1 cellular context compared by ENCODE assay signal in the genomic region with DNA sequence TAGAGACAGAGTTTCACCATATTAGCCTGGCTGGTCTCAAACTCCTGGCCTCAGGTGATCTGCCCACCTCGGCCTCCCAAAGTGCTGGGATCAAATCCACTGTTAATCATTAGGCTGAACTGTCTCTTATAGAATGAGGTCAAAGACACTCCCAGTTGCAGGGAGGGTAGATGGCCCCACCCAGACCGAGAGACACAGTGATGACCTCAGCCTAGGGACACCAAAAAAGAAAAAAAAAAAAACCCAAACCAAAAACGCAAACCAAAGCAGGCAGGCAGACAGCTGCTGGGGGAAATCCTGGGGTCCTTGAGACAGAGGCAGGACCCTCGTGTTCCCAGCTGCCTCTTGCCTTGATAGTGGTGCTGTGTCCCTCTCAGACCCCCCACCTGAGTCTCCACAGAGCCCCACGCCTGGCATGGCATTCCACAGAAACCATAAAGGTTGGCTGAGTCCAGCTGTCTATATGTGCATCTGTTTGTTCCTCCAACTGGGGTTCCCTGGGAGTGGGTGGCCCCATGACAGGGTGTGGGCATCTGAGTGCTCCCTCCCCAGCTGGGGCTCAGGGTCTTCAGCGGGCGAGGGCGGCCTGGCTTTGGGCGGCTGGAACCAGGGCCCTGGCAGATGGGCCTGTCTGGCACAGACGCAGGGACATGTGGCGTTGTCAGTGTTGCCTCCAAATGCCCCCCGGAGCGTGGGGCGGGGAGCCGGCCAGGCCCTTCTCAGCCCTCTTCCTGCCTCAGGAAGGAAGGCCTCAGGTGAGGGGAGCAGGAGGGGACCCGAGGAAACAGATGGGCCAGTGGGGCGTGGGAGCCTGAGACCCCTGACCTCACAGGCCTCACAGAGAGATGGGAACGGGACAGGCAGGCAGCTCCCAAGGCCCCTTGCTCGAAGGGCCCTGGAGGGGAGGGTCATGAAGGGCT.
TF ChIP-seq lines count a peak whose summit lies in the region.

No MANE protein-coding gene starts in this region.

TF ChIP-seq in A549, 52 proteins besides CTCF, POLR2A, EP300 and RAD21 (continued from another document):
- TF ChIP-seq RARB (CRISPR knock-in tag; IDR thresholded peaks at IDR 0.05) (no peak), CBX8 (IDR thresholded peaks at IDR 0.05) (no peak), ZC3H11A (IDR thresholded peaks at IDR 0.05) (no peak), MAFK (IDR thresholded peaks at IDR 0.05; ENCODE audit: partially characterized antibody) (no peak), POLR2AphosphoS2 (conservative IDR thresholded peaks at IDR 0.05; ENCODE audit: low read length) (no peak), ZSCAN20 (CRISPR knock-in tag; IDR thresholded peaks at IDR 0.05) (no peak), ESRRA (IDR thresholded peaks at IDR 0.05; ENCODE audit: borderline replicate concordance, low read length) (no peak), MAZ (IDR thresholded peaks at IDR 0.05; ENCODE audit: borderline replicate concordance, low read depth, low read length) (no peak), CBX2 (IDR thresholded peaks at IDR 0.05; ENCODE audit: borderline replicate concordance, low read depth) (no peak), HDAC2 (IDR thresholded peaks at IDR 0.05) (no peak)
- TF ChIP-seq, protein P1, sequence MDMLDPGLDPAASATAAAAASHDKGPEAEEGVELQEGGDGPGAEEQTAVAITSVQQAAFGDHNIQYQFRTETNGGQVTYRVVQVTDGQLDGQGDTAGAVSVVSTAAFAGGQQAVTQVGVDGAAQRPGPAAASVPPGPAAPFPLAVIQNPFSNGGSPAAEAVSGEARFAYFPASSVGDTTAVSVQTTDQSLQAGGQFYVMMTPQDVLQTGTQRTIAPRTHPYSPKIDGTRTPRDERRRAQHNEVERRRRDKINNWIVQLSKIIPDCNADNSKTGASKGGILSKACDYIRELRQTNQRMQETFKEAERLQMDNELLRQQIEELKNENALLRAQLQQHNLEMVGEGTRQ (IDR thresholded peaks at IDR 0.05): no peak
- TF ChIP-seq, protein P2, sequence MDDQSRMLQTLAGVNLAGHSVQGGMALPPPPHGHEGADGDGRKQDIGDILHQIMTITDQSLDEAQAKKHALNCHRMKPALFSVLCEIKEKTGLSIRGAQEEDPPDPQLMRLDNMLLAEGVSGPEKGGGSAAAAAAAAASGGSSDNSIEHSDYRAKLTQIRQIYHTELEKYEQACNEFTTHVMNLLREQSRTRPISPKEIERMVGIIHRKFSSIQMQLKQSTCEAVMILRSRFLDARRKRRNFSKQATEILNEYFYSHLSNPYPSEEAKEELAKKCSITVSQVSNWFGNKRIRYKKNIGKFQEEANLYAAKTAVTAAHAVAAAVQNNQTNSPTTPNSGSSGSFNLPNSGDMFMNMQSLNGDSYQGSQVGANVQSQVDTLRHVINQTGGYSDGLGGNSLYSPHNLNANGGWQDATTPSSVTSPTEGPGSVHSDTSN (IDR thresholded peaks at IDR 0.05): no peak
- TF ChIP-seq, protein P3, sequence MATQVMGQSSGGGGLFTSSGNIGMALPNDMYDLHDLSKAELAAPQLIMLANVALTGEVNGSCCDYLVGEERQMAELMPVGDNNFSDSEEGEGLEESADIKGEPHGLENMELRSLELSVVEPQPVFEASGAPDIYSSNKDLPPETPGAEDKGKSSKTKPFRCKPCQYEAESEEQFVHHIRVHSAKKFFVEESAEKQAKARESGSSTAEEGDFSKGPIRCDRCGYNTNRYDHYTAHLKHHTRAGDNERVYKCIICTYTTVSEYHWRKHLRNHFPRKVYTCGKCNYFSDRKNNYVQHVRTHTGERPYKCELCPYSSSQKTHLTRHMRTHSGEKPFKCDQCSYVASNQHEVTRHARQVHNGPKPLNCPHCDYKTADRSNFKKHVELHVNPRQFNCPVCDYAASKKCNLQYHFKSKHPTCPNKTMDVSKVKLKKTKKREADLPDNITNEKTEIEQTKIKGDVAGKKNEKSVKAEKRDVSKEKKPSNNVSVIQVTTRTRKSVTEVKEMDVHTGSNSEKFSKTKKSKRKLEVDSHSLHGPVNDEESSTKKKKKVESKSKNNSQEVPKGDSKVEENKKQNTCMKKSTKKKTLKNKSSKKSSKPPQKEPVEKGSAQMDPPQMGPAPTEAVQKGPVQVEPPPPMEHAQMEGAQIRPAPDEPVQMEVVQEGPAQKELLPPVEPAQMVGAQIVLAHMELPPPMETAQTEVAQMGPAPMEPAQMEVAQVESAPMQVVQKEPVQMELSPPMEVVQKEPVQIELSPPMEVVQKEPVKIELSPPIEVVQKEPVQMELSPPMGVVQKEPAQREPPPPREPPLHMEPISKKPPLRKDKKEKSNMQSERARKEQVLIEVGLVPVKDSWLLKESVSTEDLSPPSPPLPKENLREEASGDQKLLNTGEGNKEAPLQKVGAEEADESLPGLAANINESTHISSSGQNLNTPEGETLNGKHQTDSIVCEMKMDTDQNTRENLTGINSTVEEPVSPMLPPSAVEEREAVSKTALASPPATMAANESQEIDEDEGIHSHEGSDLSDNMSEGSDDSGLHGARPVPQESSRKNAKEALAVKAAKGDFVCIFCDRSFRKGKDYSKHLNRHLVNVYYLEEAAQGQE (IDR thresholded peaks at IDR 0.05): no peak
